In the genomic region with DNA sequence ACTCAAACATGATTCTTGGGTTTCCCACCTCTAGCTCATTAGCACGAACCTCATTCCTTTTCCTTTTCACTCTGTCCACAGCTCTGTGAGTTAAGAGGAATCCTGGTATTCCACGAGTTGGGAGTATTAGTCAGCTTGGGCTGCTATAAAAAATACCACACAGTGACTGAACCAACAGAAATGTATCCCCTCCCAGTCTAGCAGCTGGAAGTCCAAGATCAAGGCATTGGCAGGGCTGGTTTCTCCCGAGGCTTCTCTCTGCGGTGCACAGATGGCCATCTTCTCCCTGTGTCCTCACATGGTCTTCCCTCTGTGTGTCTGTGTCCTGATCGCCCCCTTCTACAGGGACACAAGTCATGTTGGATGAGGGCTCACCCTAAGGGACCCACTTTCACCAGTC, we compare ENCODE assay signal across 20 cellular contexts.
"Had no signal": no experiment of that assay in that cellular context is flagged by ENCODE, and none has a peak within 500 bp of the region (broad histone marks: within the 10 kb centered on the region; RNA-seq: fewer than 3 reads in every experiment).

No MANE protein-coding gene starts in this region.

- H3K27me3 Mint-ChIP-seq: activated CD8-positive, alpha-beta T cell treated with anti-CD3 and anti-CD28 coated beads for 36 hours had no signal

- H3K4me1 ChIP-seq: suprapubic skin had no signal

- H3K9me3 Mint-ChIP-seq: natural killer cell had no signal

- ATAC-seq: activated CD4-positive, alpha-beta T cell treated with anti-CD3 and anti-CD28 coated beads for 36 hours; activated CD8-positive, alpha-beta T cell treated with anti-CD3 and anti-CD28 coated beads for 36 hours; activated T-cell treated with anti-CD3 and anti-CD28 coated beads, Interleukin-2, amount 50 U/mL, for 72 hours; natural killer cell; upper lobe of right lung had no signal

- H2AFZ ChIP-seq: hepatocyte had no signal

- FAIRE-seq: bronchial epithelial cell had no signal

- H3K4me1 Mint-ChIP-seq: natural killer cell had no signal

- H3K27ac ChIP-seq: colonic mucosa, hepatocyte, sigmoid colon, suprapubic skin, upper lobe of right lung, WERI-Rb-1 had no signal

- H3K9me3 ChIP-seq: colonic mucosa, sigmoid colon, suprapubic skin, upper lobe of right lung had no signal

- H3K36me3 Mint-ChIP-seq: activated naive CD8-positive, alpha-beta T cell treated with anti-CD3 and anti-CD28 coated beads, Interleukin-2, amount 10 ng/mL, durations not matched to agents 7 days and 5 days; natural killer cell had no signal

- DNase-seq: activated CD4-positive, alpha-beta T cell treated with anti-CD3 and anti-CD28 coated beads for 36 hours; activated CD8-positive, alpha-beta memory T cell treated with anti-CD3 and anti-CD28 coated beads, Interleukin-2, amount 50 U/mL, for 4 hours; activated CD8-positive, alpha-beta T cell treated with anti-CD3 and anti-CD28 coated beads for 36 hours; activated naive CD8-positive, alpha-beta T cell treated with anti-CD3 and anti-CD28 coated beads, Interleukin-2, amount 10 ng/mL, durations not matched to agents 7 days and 5 days; activated T-cell treated with anti-CD3 and anti-CD28 coated beads, Interleukin-2, amount 50 U/mL, for 72 hours; anterior cingulate cortex; colonic mucosa; effector CD4-positive, alpha-beta T cell; kidney glomerular epithelial cell; natural killer cell; sigmoid colon; stimulated activated CD4-positive, alpha-beta T cell treated with anti-CD3 and anti-CD28 coated beads, Interleukin-12 subunit alpha, Interleukin-12 subunit beta, amount 100 ng/mL, for 4 hours; stimulated activated naive CD4-positive, alpha-beta T cell; T-helper 1 cell; upper lobe of right lung; WERI-Rb-1 had no signal

- H3K36me3 ChIP-seq: colonic mucosa, suprapubic skin, WERI-Rb-1 had no signal

- H3K4me3 Mint-ChIP-seq: activated CD4-positive, alpha-beta T cell treated with anti-CD3 and anti-CD28 coated beads for 36 hours; activated CD8-positive, alpha-beta T cell treated with anti-CD3 and anti-CD28 coated beads for 36 hours; activated naive CD8-positive, alpha-beta T cell treated with anti-CD3 and anti-CD28 coated beads, Interleukin-2, amount 10 ng/mL, durations not matched to agents 7 days and 5 days; activated T-cell treated with anti-CD3 and anti-CD28 coated beads, Interleukin-2, amount 50 U/mL, for 72 hours; natural killer cell had no signal

- H3K4me3 ChIP-seq: colonic mucosa, hepatocyte, lung, sigmoid colon, suprapubic skin, upper lobe of right lung had no signal

- H3K4me2 ChIP-seq: hepatocyte had no signal

- H3K27ac Mint-ChIP-seq: activated CD4-positive, alpha-beta T cell treated with anti-CD3 and anti-CD28 coated beads for 36 hours; activated CD8-positive, alpha-beta T cell treated with anti-CD3 and anti-CD28 coated beads for 36 hours; activated naive CD8-positive, alpha-beta T cell treated with anti-CD3 and anti-CD28 coated beads, Interleukin-2, amount 10 ng/mL, durations not matched to agents 7 days and 5 days; activated T-cell treated with anti-CD3 and anti-CD28 coated beads, Interleukin-2, amount 50 U/mL, for 72 hours; natural killer cell had no signal

- H3K27me3 ChIP-seq: colonic mucosa, hepatocyte, sigmoid colon, suprapubic skin, upper lobe of right lung had no signal
